Comparison of ENCODE assay signal across 13 cellular contexts in genomic region chr2:143475131-143475784, GRCh38.
A peak's percentile ranks its signal among the peaks of the same experiment; 100 is the strongest.
DNase-seq lines count a peak whose midpoint lies in the region; ATAC-seq and TF ChIP-seq lines count a peak whose summit lies in the region.
"Had no signal": no experiment of that assay in that cellular context is flagged by ENCODE, and none has a peak within 500 bp of the region (broad histone marks: within the 10 kb centered on the region; RNA-seq: fewer than 3 reads in every experiment).

No MANE protein-coding gene starts in this region.

- intact Hi-C loops in aorta (cut with DNase I): no loop called here

- TF ChIP-seq CTCF in fibroblast of lung (conservative IDR thresholded peaks at IDR 0.05 in 1 of 2, IDR thresholded peaks at IDR 0.05 in 1 of 2; ENCODE audit: low read depth in 1 of 2, low read length in 2 of 2): no peak
- TF ChIP-seq CTCF in nephron (IDR thresholded peaks at IDR 0.05; ENCODE audit: unreplicated experiment in 3 of 3): no peak

- H3K27me3 ChIP-seq in fibroblast of lung (ENCODE audit: control insufficient read depth, insufficient read depth, low read length): no peaks in the 10 kb centered on the region
- H3K27me3 ChIP-seq in aorta (ENCODE audit: control insufficient read depth in 1 of 2, insufficient read depth in 2 of 2, low read length in 1 of 2): no peaks in the 10 kb centered on the region

- H3K4me1 ChIP-seq in fibroblast of lung (ENCODE audit: control insufficient read depth, extremely low read depth, insufficient read depth, low read length): peaks cover 14% of the 10 kb centered on the region
- peaks cover 2 to 4% of the 10 kb centered on the region in 2 donors for H3K4me1 ChIP-seq in aorta (ENCODE audit: control insufficient read depth in 1 of 2, insufficient read depth in 2 of 2, low read length in 2 of 2)
- H3K4me1 ChIP-seq: Caco-2 had no signal

- peaks cover 13% of the 10 kb centered on the region for H3K36me3 Mint-ChIP-seq in activated naive CD8-positive, alpha-beta T cell
- H3K36me3 Mint-ChIP-seq in activated naive CD8-positive, alpha-beta T cell treated with anti-CD3 and anti-CD28 coated beads, Interleukin-2, amount 50 U/mL, for 24 hours (ENCODE audit: low read depth): peaks cover 12% of the 10 kb centered on the region
- H3K36me3 Mint-ChIP-seq in nephron (ENCODE audit: low read depth): no peaks in the 10 kb centered on the region

- H3K4me1 Mint-ChIP-seq in activated naive CD8-positive, alpha-beta T cell (ENCODE audit: low read depth): peaks cover 32% of the 10 kb centered on the region
- H3K4me1 Mint-ChIP-seq in activated naive CD8-positive, alpha-beta T cell treated with anti-CD3 and anti-CD28 coated beads, Interleukin-2, amount 50 U/mL, for 24 hours: peaks cover 21% of the 10 kb centered on the region
- peaks cover 57% of the 10 kb centered on the region for H3K4me1 Mint-ChIP-seq in nephron

- peak overlapping the region; percentile 80 for H2AFZ ChIP-seq in fibroblast of lung (ENCODE audit: low read length)

- no peaks in the 10 kb centered on the region for H3K9me3 Mint-ChIP-seq in activated naive CD8-positive, alpha-beta T cell (ENCODE audit: low read depth)
- no peaks in the 10 kb centered on the region for H3K9me3 Mint-ChIP-seq in activated naive CD8-positive, alpha-beta T cell treated with anti-CD3 and anti-CD28 coated beads, Interleukin-2, amount 50 U/mL, for 24 hours
- no peaks in the 10 kb centered on the region for H3K9me3 Mint-ChIP-seq in nephron
- H3K9me3 Mint-ChIP-seq: natural killer cell treated with Interleukin-12 subunit alpha and Interleukin-12 subunit beta and Interleukin-15 and Interleukin-18, amount 100 ng/mL, for 72 hours had no signal

- H3K4me3 Mint-ChIP-seq in activated naive CD8-positive, alpha-beta T cell: no peak overlapping the region
- H3K4me3 Mint-ChIP-seq in activated naive CD8-positive, alpha-beta T cell treated with anti-CD3 and anti-CD28 coated beads, Interleukin-2, amount 50 U/mL, for 24 hours: no peak overlapping the region
- peak overlapping the region in 1 of 3 experiments; percentile 28 for H3K4me3 Mint-ChIP-seq in nephron
- H3K4me3 Mint-ChIP-seq: natural killer cell treated with Interleukin-12 subunit alpha and Interleukin-12 subunit beta and Interleukin-15 and Interleukin-18, amount 100 ng/mL, for 72 hours had no signal

- peak overlapping the region; percentile 75 for H3K27ac Mint-ChIP-seq in activated naive CD8-positive, alpha-beta T cell
- no peak overlapping the region for H3K27ac Mint-ChIP-seq in activated naive CD8-positive, alpha-beta T cell treated with anti-CD3 and anti-CD28 coated beads, Interleukin-2, amount 50 U/mL, for 24 hours
- peak overlapping the region; percentile 91 to 98 (median 96) for H3K27ac Mint-ChIP-seq in nephron

- H3K79me2 ChIP-seq in fibroblast of lung (ENCODE audit: control insufficient read depth, insufficient read depth, low read length): no peaks in the 10 kb centered on the region

- H3K27ac ChIP-seq in fibroblast of lung (ENCODE audit: insufficient read depth, low read length) (peak overlapping the region; percentile 48), aorta (ENCODE audit: low read depth in 1 of 2, low read length in 2 of 2) (peak overlapping the region in 1 of 2 donors; percentile 62)

- 8 to 17% methylated on average over 7 of the region's 7 CpGs for WGBS in aorta, 2 donors

- H3K4me3 ChIP-seq in fibroblast of lung (replicated peaks in 1 of 4; ENCODE audit: control extremely low read depth in 1 of 4, insufficient read depth in 1 of 4, low read depth in 3 of 4, low read length in 4 of 4) (no peak overlapping the region), aorta (ENCODE audit: low read length in 2 of 2) (no peak overlapping the region)

- no peaks in the 10 kb centered on the region for H3K36me3 ChIP-seq in fibroblast of lung (ENCODE audit: control insufficient read depth, insufficient read depth, low read length)
- H3K36me3 ChIP-seq in aorta (ENCODE audit: control insufficient read depth in 1 of 2, insufficient read depth in 2 of 2, low read length in 1 of 2): no peaks in the 10 kb centered on the region

- DNase-seq in activated naive CD8-positive, alpha-beta T cell treated with anti-CD3 and anti-CD28 coated beads, Interleukin-2, amount 50 U/mL, for 24 hours: no peak
- DNase-seq in fibroblast of lung (ENCODE audit: low read depth in 2 of 2) (peak in 1 of 2 donors; percentile 29), aorta (peak in 1 of 2 donors; percentile 77), NCI-H345 treated with DMSO at 0.1 percent for 48 hours (lab: John Stamatoyannopoulos, UW; ENCODE audit: unreplicated experiment) (no peak)
- DNase-seq: activated naive CD4-positive, alpha-beta T cell; Caco-2; NCI-H1105; NCI-H345 had no signal

- H3K9ac ChIP-seq in fibroblast of lung (ENCODE audit: insufficient read depth, low read length): no peak overlapping the region

- no peak for ATAC-seq in activated naive CD8-positive, alpha-beta T cell treated with anti-CD3 and anti-CD28 coated beads, Interleukin-2, amount 50 U/mL, for 24 hours
- peak; percentile 44 for ATAC-seq in aorta (ENCODE audit: low FRiP score)
- no peak for ATAC-seq in HG03439 (IDR thresholded peaks at IDR 0.05; ENCODE audit: unreplicated experiment)
- ATAC-seq in GM19463 (IDR thresholded peaks at IDR 0.05; ENCODE audit: unreplicated experiment): no peak
- ATAC-seq: natural killer cell treated with Interleukin-12 subunit alpha and Interleukin-12 subunit beta and Interleukin-15 and Interleukin-18, amount 100 ng/mL, for 72 hours had no signal

- no peaks in the 10 kb centered on the region for H3K27me3 Mint-ChIP-seq in activated naive CD8-positive, alpha-beta T cell
- no peaks in the 10 kb centered on the region for H3K27me3 Mint-ChIP-seq in activated naive CD8-positive, alpha-beta T cell treated with anti-CD3 and anti-CD28 coated beads, Interleukin-2, amount 50 U/mL, for 24 hours
- no peaks in the 10 kb centered on the region for H3K27me3 Mint-ChIP-seq in nephron (ENCODE audit: low read depth)
- H3K27me3 Mint-ChIP-seq: natural killer cell treated with Interleukin-12 subunit alpha and Interleukin-12 subunit beta and Interleukin-15 and Interleukin-18, amount 100 ng/mL, for 72 hours had no signal

- no peaks in the 10 kb centered on the region for H4K20me1 ChIP-seq in fibroblast of lung (ENCODE audit: control insufficient read depth, extremely low read depth, insufficient read depth, low read length)

- H3K9me3 ChIP-seq in fibroblast of lung (ENCODE audit: control insufficient read depth, insufficient read depth, low read depth, low read length): no peaks in the 10 kb centered on the region
- no peaks in the 10 kb centered on the region for H3K9me3 ChIP-seq in aorta (ENCODE audit: control insufficient read depth, low read length)

- peak overlapping the region; percentile 48 for H3K4me2 ChIP-seq in fibroblast of lung (ENCODE audit: extremely low read depth, insufficient read depth, low read length)
